Comparison of ENCODE assay signal across 9 cellular contexts in genomic region chr10:119268871-119269506, GRCh38.
A peak's percentile ranks its signal among the peaks of the same experiment; 100 is the strongest.
DNase-seq lines count a peak whose midpoint lies in the region; ATAC-seq and TF ChIP-seq lines count a peak whose summit lies in the region.
"Had no signal": no experiment of that assay in that cellular context is flagged by ENCODE, and none has a peak within 500 bp of the region (broad histone marks: within the 10 kb centered on the region; RNA-seq: fewer than 3 reads in every experiment).

No MANE protein-coding gene starts in this region.

- intact Hi-C loops in Calu3 (cut with micrococcal nuclease; ENCODE audit: unreplicated experiment) (no loop called here), testis (cut with DNase I; ENCODE audit: low total_unique reads) (no loop called here)

- no peaks in the 10 kb centered on the region for H3K9me3 ChIP-seq in effector memory CD4-positive, alpha-beta T cell (ENCODE audit: control insufficient read depth, low read length)
- H3K9me3 ChIP-seq in testis = no peaks in the 10 kb centered on the region

- H3K27me3 ChIP-seq in effector memory CD4-positive, alpha-beta T cell (replicated peaks; ENCODE audit: control insufficient read depth, insufficient read depth, low read length, poor library complexity, severe bottlenecking) = no peaks in the 10 kb centered on the region
- H3K27me3 ChIP-seq in testis = no peaks in the 10 kb centered on the region

- H3K27me3 Mint-ChIP-seq in Calu3 (ENCODE audit: unreplicated experiment) = no peaks in the 10 kb centered on the region

- no peak for TF ChIP-seq POLR2A in testis (IDR thresholded peaks at IDR 0.05)

- peaks cover 36% of the 10 kb centered on the region for H3K4me1 ChIP-seq in effector memory CD4-positive, alpha-beta T cell (ENCODE audit: control insufficient read depth, insufficient read depth, low read length, poor library complexity, severe bottlenecking)
- H3K4me1 ChIP-seq in testis = peaks cover 4% of the 10 kb centered on the region

- no peaks in the 10 kb centered on the region for H3K9me3 Mint-ChIP-seq in Calu3 (ENCODE audit: low read depth, unreplicated experiment)

- peak overlapping the region; percentile 97 for H3K27ac ChIP-seq in effector memory CD4-positive, alpha-beta T cell (ENCODE audit: insufficient read depth, low read length, poor library complexity, severe bottlenecking)
- H3K27ac ChIP-seq in testis = no peak overlapping the region

- peaks cover 11% of the 10 kb centered on the region for H3K4me1 Mint-ChIP-seq in Calu3 (ENCODE audit: low read depth, unreplicated experiment)

- peak; percentile 81 for ATAC-seq in GM18499 (IDR thresholded peaks at IDR 0.05; ENCODE audit: insufficient read depth, unreplicated experiment)
- peak; percentile 81 for ATAC-seq in HG02798 (IDR thresholded peaks at IDR 0.05; ENCODE audit: poor library complexity, unreplicated experiment)
- ATAC-seq: HCT116 had no signal

- 79 to 84% methylated on average over 10 to 11 of the region's 11 CpGs for WGBS in testis, 2 donors

- no TSS peak for BruUV-seq in Calu3 (replicated peaks; lab: Mats Ljungman, UMichigan)

- in situ Hi-C loops in ACHN (cut with HindIII; ENCODE audit: low pct_ligation_motif_present, low pct_unique_long_range_greater_than_20kb, low sequenced_read_pairs) = no loop called here

- H3K4me3 ChIP-seq in effector memory CD4-positive, alpha-beta T cell (ENCODE audit: insufficient read depth, low read depth, low read length, poor library complexity, severe bottlenecking) = no peak overlapping the region
- no peak overlapping the region for H3K4me3 ChIP-seq in testis

- peak; percentile 43 for DNase-seq in activated CD4-positive, CD25-positive, alpha-beta regulatory T cell treated with anti-CD3 and anti-CD28 coated beads, Interleukin-2, amount 50 U/mL, for 72 hours
- peak; percentile 76 to 84 (median 79) for DNase-seq in effector memory CD4-positive, alpha-beta T cell
- DNase-seq in stimulated activated CD4-positive, alpha-beta T cell treated with anti-CD3 and anti-CD28 coated beads, TNF-alpha, amount 100 ng/mL, for 4 hours (ENCODE audit: low read depth in 3 of 3) = peak in 2 of 3 experiments; percentile 27 to 43
- no peak for DNase-seq in ACHN
- no peak for DNase-seq in Calu3
- DNase-seq in testis = no peak

- H3K27ac Mint-ChIP-seq in Calu3 (ENCODE audit: unreplicated experiment) = no peak overlapping the region

- no peak overlapping the region for H3K4me3 Mint-ChIP-seq in Calu3 (ENCODE audit: low read depth, unreplicated experiment)

- CTCF ChIA-PET in Calu3 (lab: Charles Lee) = no interaction called here

- H3K36me3 Mint-ChIP-seq in Calu3 (ENCODE audit: insufficient read depth, unreplicated experiment) = no peaks in the 10 kb centered on the region

- H3K36me3 ChIP-seq in effector memory CD4-positive, alpha-beta T cell (ENCODE audit: control insufficient read depth, insufficient read depth, low read length) = no peaks in the 10 kb centered on the region
- no peaks in the 10 kb centered on the region for H3K36me3 ChIP-seq in testis (ENCODE audit: low read depth, missing control alignments)

- TF ChIP-seq CTCF in Calu3 (IDR thresholded peaks at IDR 0.05; ENCODE audit: unreplicated experiment) = no peak
- no peak for TF ChIP-seq CTCF in testis (IDR thresholded peaks at IDR 0.05)

Comparison
In these comparisons a context has a peak if more than half of its experiments do, and no peak if none do; other contexts are left out.
1. DNase-seq: peak in activated CD4-positive, CD25-positive, alpha-beta regulatory T cell treated with anti-CD3 and anti-CD28 coated beads, Interleukin-2, amount 50 U/mL, for 72 hours (single experiment), effector memory CD4-positive, alpha-beta T cell (3 of 3) and stimulated activated CD4-positive, alpha-beta T cell treated with anti-CD3 and anti-CD28 coated beads, TNF-alpha, amount 100 ng/mL, for 4 hours (2 of 3); none in ACHN (single experiment), Calu3 (single experiment) and testis (single experiment).